ENCODE assay signal across 8 cellular contexts in genomic region chr6:31897612-31898199, GRCh38. TPM values are rescaled to one million over a fixed set of nuclear protein-coding genes. Genes with fewer than 3 reads are reported as not detected.
DNase-seq lines count a peak whose midpoint lies in the region; ATAC-seq and TF ChIP-seq lines count a peak whose summit lies in the region.

EHMT2 (minus strand) TSS chr6:31897698; CDS start chr6:31897677, 21 bp downstream.

- H3K4me3 ChIP-seq in right lobe of liver, result peak within 1 kb of the TSS; percentile 75 to 97 (median 79)

- TF ChIP-seq CTCF in 22Rv1 (IDR thresholded peaks at IDR 0.05), result no peak
- TF ChIP-seq CTCF in right lobe of liver (IDR thresholded peaks at IDR 0.05), result peak in 1 of 4 donors; percentile 34

- H3K9me3 ChIP-seq in right lobe of liver, result no peaks in the 10 kb centered on the region

- DNase-seq in NCI-H748 treated with DMSO at 0.1 percent for 48 hours (lab: John Stamatoyannopoulos, UW) (peak; percentile 81), dermis microvascular lymphatic vessel endothelial cell (ENCODE audit: low read depth in 2 of 2) (peak; percentile 36 to 73), right lobe of liver (peak; percentile 88 to 90 (median 89))
- DNase-seq in activated CD4-positive, alpha-beta T cell treated with anti-CD3 and anti-CD28 coated beads, Interleukin-2, amount 50 U/mL, for 4 hours, result peak; percentile 79
- DNase-seq in stimulated activated CD4-positive, alpha-beta T cell treated with anti-CD3 and anti-CD28 coated beads, Interleukin-4, amount 100 ng/mL, for 24 hours, result peak; percentile 86

- H3K27ac ChIP-seq in 22Rv1 (peak within 1 kb of the TSS; percentile 92), right lobe of liver (peak within 1 kb of the TSS; percentile 72 to 78 (median 76))

- peak; percentile 53 for ATAC-seq in GM18867 (IDR thresholded peaks at IDR 0.05; ENCODE audit: unreplicated experiment)
- peak; percentile 42 for ATAC-seq in HG03520 (IDR thresholded peaks at IDR 0.05; ENCODE audit: unreplicated experiment)
- peak; percentile 64 to 67 (median 66) for ATAC-seq in right lobe of liver

- peaks cover 0 to 22% (median 1%) of the 10 kb centered on the region in 4 donors for H3K36me3 ChIP-seq in right lobe of liver

- peak; percentile 34 for TF ChIP-seq POLR2A in right lobe of liver (IDR thresholded peaks at IDR 0.05)

- intact Hi-C loops in right lobe of liver (cut with DNase I), result no loop called here

- WGBS in right lobe of liver (ENCODE audit: insufficient coverage, low coverage, low lambda C conversion rate, missing lambda C conversion rate), result 0% methylated on average over 17 of the region's 42 CpGs

- peaks cover 0 to 15% (median 0%) of the 10 kb centered on the region in 4 donors for H3K4me1 ChIP-seq in right lobe of liver

- no peaks in the 10 kb centered on the region for H3K27me3 ChIP-seq in right lobe of liver

RNA-seq across cellular contexts. Expression of gene EHMT2, which starts in this region (rescaled TPM):
- 25.9 and 37.4 TPM in 2 replicates for total RNA-seq in dermis microvascular lymphatic vessel endothelial cell
- 10 to 100 TPM; 10.7 to 20.1 (median 13.3) TPM for total RNA-seq in right lobe of liver

Comparison
In these comparisons a context has a peak if more than half of its experiments do, and no peak if none do; other contexts are left out.
1. Peak in every context shown above with its lines: DNase-seq, ATAC-seq, H3K4me3 ChIP-seq and H3K27ac ChIP-seq.